Comparison of ENCODE assay signal across 21 cellular contexts in genomic region chr3:143288944-143289343, GRCh38.
A peak's percentile ranks its signal among the peaks of the same experiment; 100 is the strongest.
DNase-seq lines count a peak whose midpoint lies in the region; TF ChIP-seq lines count a peak whose summit lies in the region.
"Had no signal": no experiment of that assay in that cellular context is flagged by ENCODE, and none has a peak within 500 bp of the region (broad histone marks: within the 10 kb centered on the region; RNA-seq: fewer than 3 reads in every experiment).

No MANE protein-coding gene starts in this region.

- H3K27ac ChIP-seq in CD4-positive, alpha-beta memory T cell (ENCODE audit: low read depth, low read length) = no peak overlapping the region
- H3K27ac ChIP-seq: 22Rv1, RWPE1 had no signal

- H3K36me3 ChIP-seq in CD4-positive, alpha-beta memory T cell (ENCODE audit: insufficient read depth, low read length) = no peaks in the 10 kb centered on the region

- peaks cover 0 to 4% of the 10 kb centered on the region in 2 donors for H3K36me3 Mint-ChIP-seq in CD4-positive, alpha-beta memory T cell
- no peaks in the 10 kb centered on the region for H3K36me3 Mint-ChIP-seq in activated CD4-positive, alpha-beta memory T cell treated with anti-CD3 and anti-CD28 coated beads, Interleukin-2, amount 10 ng/mL, durations not matched to agents 7 days and 5 days (ENCODE audit: low read depth)

- H3K9me3 Mint-ChIP-seq in CD4-positive, alpha-beta memory T cell = no peaks in the 10 kb centered on the region
- no peaks in the 10 kb centered on the region for H3K9me3 Mint-ChIP-seq in activated CD4-positive, alpha-beta memory T cell treated with anti-CD3 and anti-CD28 coated beads, Interleukin-2, amount 10 ng/mL, durations not matched to agents 7 days and 5 days
- H3K9me3 Mint-ChIP-seq: CD14-positive monocyte had no signal

- POLR2A ChIA-PET in CD4-positive, alpha-beta memory T cell (lab: Charles Lee; ENCODE audit: partially characterized antibody) = no interaction called here
- POLR2A ChIA-PET in activated CD4-positive, alpha-beta memory T cell treated with anti-CD3 and anti-CD28 coated beads, Interleukin-2, amount 10 ng/mL, durations not matched to agents 7 days and 5 days (lab: Charles Lee) = no interaction called here

- no peaks in the 10 kb centered on the region for H3K9me3 ChIP-seq in CD4-positive, alpha-beta memory T cell (ENCODE audit: control insufficient read depth in 1 of 2, low read length in 2 of 2)

- no peak for TF ChIP-seq CTCF in GM13977 (IDR thresholded peaks at IDR 0.05; ENCODE audit: extremely low read depth, insufficient read depth, missing control alignments)

- H3K27me3 ChIP-seq in CD4-positive, alpha-beta memory T cell (ENCODE audit: insufficient read depth, low read length) = no peaks in the 10 kb centered on the region

- in situ Hi-C loops in GM13977 (cut with MboI; ENCODE audit: low pct_unique_long_range_greater_than_20kb, low sequenced_read_pairs, unreplicated experiment) = no loop called here

- CTCF ChIA-PET in CD4-positive, alpha-beta memory T cell (lab: Charles Lee; ENCODE audit: partially characterized antibody) = interaction anchor here (1.2 kb wide), 1 partner anchor 10 kb away, joined by 3 read pairs; no protein-coding TSS in a partner anchor
- CTCF ChIA-PET in activated CD4-positive, alpha-beta memory T cell treated with anti-CD3 and anti-CD28 coated beads, Interleukin-2, amount 10 ng/mL, durations not matched to agents 7 days and 5 days (lab: Charles Lee) = interaction anchor here (2.0 kb wide), 1 partner anchor 386 kb away, joined by 4 read pairs; no protein-coding TSS in a partner anchor

- no peaks in the 10 kb centered on the region for H3K27me3 Mint-ChIP-seq in CD4-positive, alpha-beta memory T cell
- H3K27me3 Mint-ChIP-seq in activated CD4-positive, alpha-beta memory T cell treated with anti-CD3 and anti-CD28 coated beads, Interleukin-2, amount 10 ng/mL, durations not matched to agents 7 days and 5 days = no peaks in the 10 kb centered on the region

- H3K4me3 Mint-ChIP-seq in CD4-positive, alpha-beta memory T cell = no peak overlapping the region
- no peak overlapping the region for H3K4me3 Mint-ChIP-seq in activated CD4-positive, alpha-beta memory T cell treated with anti-CD3 and anti-CD28 coated beads, Interleukin-2, amount 10 ng/mL, durations not matched to agents 7 days and 5 days
- H3K4me3 Mint-ChIP-seq: CD14-positive monocyte had no signal

- peaks cover 0 to 2% (median 0%) of the 10 kb centered on the region in 4 donors for H3K4me1 Mint-ChIP-seq in CD4-positive, alpha-beta memory T cell
- peaks cover under 1% of the 10 kb centered on the region for H3K4me1 Mint-ChIP-seq in activated CD4-positive, alpha-beta memory T cell treated with anti-CD3 and anti-CD28 coated beads, Interleukin-2, amount 10 ng/mL, durations not matched to agents 7 days and 5 days

- no peaks in the 10 kb centered on the region for H3K4me1 ChIP-seq in CD4-positive, alpha-beta memory T cell (ENCODE audit: insufficient read depth, low read length)

- intact Hi-C loops in CD4-positive, alpha-beta memory T cell (cut with micrococcal nuclease) = no loop called here

- H3K4me3 ChIP-seq in CD4-positive, alpha-beta memory T cell (ENCODE audit: low read length in 2 of 2) = no peak overlapping the region

- no peak overlapping the region for H3K27ac Mint-ChIP-seq in CD4-positive, alpha-beta memory T cell
- H3K27ac Mint-ChIP-seq in activated CD4-positive, alpha-beta memory T cell treated with anti-CD3 and anti-CD28 coated beads, Interleukin-2, amount 10 ng/mL, durations not matched to agents 7 days and 5 days = no peak overlapping the region
- H3K27ac Mint-ChIP-seq: CD14-positive monocyte had no signal

- DNase-seq in NCI-H82 (lab: John Stamatoyannopoulos, UW) (peak; percentile 19), NCI-H82 treated with DMSO at 0.1 percent for 48 hours (lab: John Stamatoyannopoulos, UW; ENCODE audit: unreplicated experiment) (no peak), astrocyte of the hippocampus (ENCODE audit: low read depth, low spot score) (peak; percentile 33), islet precursor cell (peak; percentile 87), HK-2 (ENCODE audit: unreplicated experiment) (no peak), GM13977 (ENCODE audit: low spot score) (no peak)
- no peak for DNase-seq in CD4-positive, alpha-beta memory T cell
- no peak for DNase-seq in activated CD4-positive, alpha-beta memory T cell treated with anti-CD3 and anti-CD28 coated beads, Interleukin-2, amount 10 ng/mL, durations not matched to agents 7 days and 5 days
- DNase-seq: COR-L47, DMS 273 treated with DMSO at 0.1 percent for 48 hours, GF-D8, GOT3, NCI-H1092 treated with DMSO at 0.1 percent for 48 hours, NCI-H2081, NCI-H2171 treated with DMSO at 0.1 percent for 48 hours, NCI-H446, PC-3, SIG-M5 had no signal

Comparison
In these comparisons a context has a peak if more than half of its experiments do, and no peak if none do; other contexts are left out.
1. DNase-seq: peak in NCI-H82 (single experiment), astrocyte of the hippocampus (single experiment) and islet precursor cell (single experiment); none in NCI-H82 treated with DMSO at 0.1 percent for 48 hours (single experiment), HK-2 (single experiment), CD4-positive, alpha-beta memory T cell (0 of 5), activated CD4-positive, alpha-beta memory T cell treated with anti-CD3 and anti-CD28 coated beads, Interleukin-2, amount 10 ng/mL, durations not matched to agents 7 days and 5 days (single experiment) and GM13977 (single experiment).